In the genomic region with DNA sequence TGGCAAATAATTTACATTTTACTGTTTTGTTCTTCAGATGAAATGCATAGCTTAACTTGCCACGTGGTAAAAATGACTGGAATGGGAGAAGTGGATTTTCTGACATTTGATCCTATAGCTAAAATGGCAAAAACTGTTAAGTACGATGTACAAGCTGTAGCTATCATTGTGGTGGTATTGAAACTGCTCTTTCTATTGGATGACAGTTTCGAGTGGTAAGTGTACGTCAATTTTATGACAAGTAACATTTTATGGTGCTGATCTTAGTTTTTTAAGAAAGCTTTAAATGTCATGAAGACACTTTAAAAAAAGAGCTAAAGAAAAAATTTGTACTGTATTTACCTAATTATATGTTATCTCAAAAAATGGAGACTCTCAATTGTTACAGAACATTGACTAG, we compare ENCODE assay signal across 22 cellular contexts. TPM values are rescaled to one million over a fixed set of nuclear protein-coding genes. Genes with fewer than 3 reads are reported as not detected.
A peak's percentile ranks its signal among the peaks of the same experiment; 100 is the strongest.
DNase-seq lines count a peak whose midpoint lies in the region; ATAC-seq, FAIRE-seq and TF ChIP-seq lines count a peak whose summit lies in the region.
"Had no signal": no experiment of that assay in that cellular context is flagged by ENCODE, and none has a peak within 500 bp of the region (broad histone marks: within the 10 kb centered on the region; RNA-seq: fewer than 3 reads in every experiment).

No MANE protein-coding gene starts in this region.

- H3K27me3 ChIP-seq in K562 (ENCODE audit: control insufficient read depth in 2 of 2, insufficient read depth in 2 of 2, low read length in 2 of 2): no peaks in the 10 kb centered on the region
- H3K27me3 ChIP-seq: BLaER1 treated with 17β-estradiol and CSF1 and Interleukin-3, amounts not matched to agents 10 nM and 100 nM had no signal

- TF ChIP-seq CTCF in K562 (IDR thresholded peaks at IDR 0.05 in 2 of 3, conservative IDR thresholded peaks at IDR 0.05 in 1 of 3; ENCODE audit: insufficient read depth in 2 of 3, low read depth in 1 of 3, low read length in 3 of 3): no peak

- no peak for TF ChIP-seq POLR2A in GM12891 (IDR thresholded peaks at IDR 0.05; ENCODE audit: low read depth, low read length)
- no peak for TF ChIP-seq POLR2A in K562 (conservative IDR thresholded peaks at IDR 0.05)

- intact Hi-C loops in K562 (cut with micrococcal nuclease): no loop called here

- BruUV-seq in K562 (replicated peaks; lab: Mats Ljungman, UMichigan): no TSS peak

- H3K27ac ChIP-seq in K562 (ENCODE audit: extremely low read depth, low read depth, low read length): no peak overlapping the region
- H3K27ac ChIP-seq: 22Rv1; A549; BLaER1 treated with 17β-estradiol and CSF1 and Interleukin-3, amounts not matched to agents 10 nM and 100 nM; C4-2B had no signal

- H3K79me2 ChIP-seq in K562 (ENCODE audit: control insufficient read depth, insufficient read depth, low read length): no peaks in the 10 kb centered on the region

- peak overlapping the region; percentile 32 for H3K27ac Mint-ChIP-seq in stimulated activated effector memory CD8-positive, alpha-beta T cell treated with anti-CD3 and anti-CD28 coated beads, Interleukin-12 subunit alpha, Interleukin-12 subunit beta, amount 100 ng/mL, for 72 hours
- H3K27ac Mint-ChIP-seq: B cell; CD4-positive, alpha-beta T cell; CD8-positive, alpha-beta T cell had no signal

- no peak for TF ChIP-seq RAD21 in K562 (CRISPR knock-in tag; conservative IDR thresholded peaks at IDR 0.05 in 1 of 2, IDR thresholded peaks at IDR 0.05 in 1 of 2)

- no peaks in the 10 kb centered on the region for H3K9me3 ChIP-seq in K562 (replicated peaks; ENCODE audit: control insufficient read depth, insufficient read depth, low read depth, low read length)
- H3K9me3 ChIP-seq: A549; BLaER1 treated with 17β-estradiol and CSF1 and Interleukin-3, amounts not matched to agents 10 nM and 100 nM; Caco-2 had no signal

- no peak for TF ChIP-seq EP300 in K562 (IDR thresholded peaks at IDR 0.05; ENCODE audit: low read length)

- POLR2A ChIA-PET in K562 (lab: Yijun Ruan, JAX): interaction anchor here (2.5 kb wide), 1 partner anchor 10 kb away, joined by 7 read pairs; no protein-coding TSS in a partner anchor

- CTCF ChIA-PET in K562 (lab: Yijun Ruan, JAX; ENCODE audit: low intra/inter-chr PET ratio): no interaction called here

- in situ Hi-C loops in K562 (cut with MboI): no loop called here

- no peaks in the 10 kb centered on the region for H4K20me1 ChIP-seq in K562 (replicated peaks; ENCODE audit: control insufficient read depth, insufficient read depth, low read length)
- H4K20me1 ChIP-seq: BLaER1 treated with 17β-estradiol and CSF1 and Interleukin-3, amounts not matched to agents 10 nM and 100 nM had no signal

- ATAC-seq in K562: no peak
- ATAC-seq in stimulated activated effector memory CD8-positive, alpha-beta T cell treated with anti-CD3 and anti-CD28 coated beads, Interleukin-12 subunit alpha, Interleukin-12 subunit beta, amount 100 ng/mL, for 72 hours: no peak
- ATAC-seq in HG03045 (IDR thresholded peaks at IDR 0.05; ENCODE audit: unreplicated experiment): no peak
- ATAC-seq: A549; CD8-positive, alpha-beta T cell; GM12878 had no signal

- H3K4me3 Mint-ChIP-seq in stimulated activated effector memory CD8-positive, alpha-beta T cell treated with anti-CD3 and anti-CD28 coated beads, Interleukin-12 subunit alpha, Interleukin-12 subunit beta, amount 100 ng/mL, for 72 hours: no peak overlapping the region
- H3K4me3 Mint-ChIP-seq: B cell; CD4-positive, alpha-beta T cell; CD8-positive, alpha-beta T cell had no signal

- H3K4me3 ChIP-seq in K562: no peak overlapping the region
- H3K4me3 ChIP-seq: A549; BLaER1 treated with 17β-estradiol and CSF1 and Interleukin-3, amounts not matched to agents 10 nM and 100 nM; GM12878 had no signal

- peaks cover 0 to 8% of the 10 kb centered on the region in 2 experiments; a peak in 3 of 5 replicates for H3K4me1 ChIP-seq in K562 (replicated peaks in 1 of 2; ENCODE audit: control insufficient read depth in 2 of 2, insufficient read depth in 2 of 2, low read length in 2 of 2)
- H3K4me1 ChIP-seq: BLaER1 treated with 17β-estradiol and CSF1 and Interleukin-3, amounts not matched to agents 10 nM and 100 nM; Caco-2 had no signal

- H2AFZ ChIP-seq in K562 (ENCODE audit: low read depth, low read length): no peak overlapping the region

- no peak overlapping the region for H3K4me2 ChIP-seq in K562 (ENCODE audit: insufficient read depth, low read length)
- H3K4me2 ChIP-seq: A549; BLaER1 treated with 17β-estradiol and CSF1 and Interleukin-3, amounts not matched to agents 10 nM and 100 nM had no signal

- H3K4me1 Mint-ChIP-seq in stimulated activated effector memory CD8-positive, alpha-beta T cell treated with anti-CD3 and anti-CD28 coated beads, Interleukin-12 subunit alpha, Interleukin-12 subunit beta, amount 100 ng/mL, for 72 hours: peaks cover 11% of the 10 kb centered on the region
- H3K4me1 Mint-ChIP-seq: B cell had no signal

- H3K36me3 ChIP-seq in K562 (ENCODE audit: control insufficient read depth, insufficient read depth, low read length): peaks cover 34% of the 10 kb centered on the region; the same call in 2 of the 3 replicates

- peaks cover 69% of the 10 kb centered on the region for H3K36me3 Mint-ChIP-seq in stimulated activated effector memory CD8-positive, alpha-beta T cell treated with anti-CD3 and anti-CD28 coated beads, Interleukin-12 subunit alpha, Interleukin-12 subunit beta, amount 100 ng/mL, for 72 hours

- H3K9me1 ChIP-seq in K562 (ENCODE audit: control insufficient read depth, insufficient read depth, low read length): no peaks in the 10 kb centered on the region

- 23% methylated on average over 4 of the region's 4 CpGs for WGBS in K562 (ENCODE audit: insufficient coverage, low coverage, missing lambda C conversion rate)

- DNase-seq in GM12891 (ENCODE audit: insufficient read length, low spot score): no peak
- DNase-seq in K562 (ENCODE audit: extremely low read depth in 1 of 4, low spot score in 3 of 4): no peak
- DNase-seq in stimulated activated effector memory CD8-positive, alpha-beta T cell treated with anti-CD3 and anti-CD28 coated beads, Interleukin-12 subunit alpha, Interleukin-12 subunit beta, amount 100 ng/mL, for 72 hours (ENCODE audit: low spot score in 2 of 2): no peak
- no peak for DNase-seq in amniotic stem cell (lab: John Stamatoyannopoulos, UW)
- DNase-seq: AML-193; Caco-2; Calu3; CD4-positive, alpha-beta T cell; CD8-positive, alpha-beta T cell; DMS79; DND-41; EL; GDM1 had no signal

- no peak overlapping the region for H3K9ac ChIP-seq in K562 (ENCODE audit: insufficient read depth in 1 of 2, low read depth in 2 of 2, low read length in 2 of 2)
- H3K9ac ChIP-seq: BLaER1 treated with 17β-estradiol and CSF1 and Interleukin-3, amounts not matched to agents 10 nM and 100 nM had no signal

- FAIRE-seq in GM12891 (lab: Jason Lieb, UNC) (peak; percentile 20), K562 (lab: Jason Lieb, UNC) (no peak)
- FAIRE-seq: D721Med, GM12878, GM19239 had no signal

- H3K9me3 Mint-ChIP-seq in stimulated activated effector memory CD8-positive, alpha-beta T cell treated with anti-CD3 and anti-CD28 coated beads, Interleukin-12 subunit alpha, Interleukin-12 subunit beta, amount 100 ng/mL, for 72 hours: no peaks in the 10 kb centered on the region
- H3K9me3 Mint-ChIP-seq: CD4-positive, alpha-beta T cell; CD8-positive, alpha-beta T cell had no signal

TF ChIP-seq in GM12891, 5 proteins besides CTCF, POLR2A, EP300 and RAD21:
- TF ChIP-seq SPI1 (IDR thresholded peaks at IDR 0.05; ENCODE audit: low read depth, low read length): no peak
- TF ChIP-seq POU2F2 (IDR thresholded peaks at IDR 0.05; ENCODE audit: low read depth, low read length): no peak
- TF ChIP-seq TAF1 (IDR thresholded peaks at IDR 0.05; ENCODE audit: low read depth, low read length): no peak
- TF ChIP-seq PAX5 (IDR thresholded peaks at IDR 0.05; ENCODE audit: insufficient read depth, low read length, severe bottlenecking): no peak
- TF ChIP-seq POLR2AphosphoS5 (IDR thresholded peaks at IDR 0.05; ENCODE audit: low read depth, low read length): no peak

TF ChIP-seq in K562, 482 proteins besides CTCF, POLR2A, EP300 and RAD21:
- no peak for TF ChIP-seq ZNF586 (CRISPR knock-in tag; conservative IDR thresholded peaks at IDR 0.05)
- peak; percentile 71 for TF ChIP-seq RBM25 (IDR thresholded peaks at IDR 0.05; ENCODE audit: low read depth, low read length, severe bottlenecking)
- TF ChIP-seq, protein P1, sequence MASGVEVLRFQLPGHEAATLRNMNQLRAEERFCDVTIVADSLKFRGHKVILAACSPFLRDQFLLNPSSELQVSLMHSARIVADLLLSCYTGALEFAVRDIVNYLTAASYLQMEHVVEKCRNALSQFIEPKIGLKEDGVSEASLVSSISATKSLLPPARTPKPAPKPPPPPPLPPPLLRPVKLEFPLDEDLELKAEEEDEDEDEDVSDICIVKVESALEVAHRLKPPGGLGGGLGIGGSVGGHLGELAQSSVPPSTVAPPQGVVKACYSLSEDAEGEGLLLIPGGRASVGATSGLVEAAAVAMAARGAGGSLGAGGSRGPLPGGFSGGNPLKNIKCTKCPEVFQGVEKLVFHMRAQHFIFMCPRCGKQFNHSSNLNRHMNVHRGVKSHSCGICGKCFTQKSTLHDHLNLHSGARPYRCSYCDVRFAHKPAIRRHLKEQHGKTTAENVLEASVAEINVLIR (CRISPR knock-in tag; IDR thresholded peaks at IDR 0.05): no peak
- no peak for TF ChIP-seq ZFP1 (CRISPR knock-in tag; IDR thresholded peaks at IDR 0.05)
- peak; percentile 89 for TF ChIP-seq MIER1 (IDR thresholded peaks at IDR 0.05; ENCODE audit: low read depth)

RNA-seq across cellular contexts. Expression of a gene that starts 40.8 kb away (rescaled TPM):
- 0.13 TPM for polyA plus RNA-seq in GM12891 (2012; ENCODE audit: low read depth, missing spikeins)
- 15.0 and 18.7 TPM in 2 replicates for total RNA-seq in K562 (2011; cell fraction: chromatin; rRNA removed; ENCODE audit: low replicate concordance)
- total RNA-seq in K562 (2011; cell fraction: nucleolus; rRNA removed): 7.2 and 9.7 TPM in 2 replicates
- total RNA-seq in K562 (2011; cell fraction: nucleoplasm; rRNA removed): 10.6 and 15.3 TPM in 2 replicates
- total RNA-seq in K562 (2014; rRNA removed) (4.2 and 4.5 TPM in 2 replicates), K562 (2014; rRNA removed; fragmentation: Illumina TruSeq; extraction: Trizol) (5.1 and 5.4 TPM in 2 replicates), K562 (2015; rRNA removed; fragmentation: Illumina TruSeq; extraction: Trizol) (3.2 and 3.4 TPM in 2 replicates), K562 (2021) (4.6 and 5.5 TPM in 2 replicates)
- polyA plus RNA-seq in K562 (2011; rRNA removed) (6.1 and 6.5 TPM in 2 replicates), K562 (2014; fragmentation: Illumina TruSeq; extraction: Trizol) (4.4 and 5.0 TPM in 2 replicates), K562 (2014; fragmentation: Nextera tagmentation; extraction: Ambion mirVana) (1 to 10 TPM; 1.7 to 1.9 TPM), K562 (2014; rRNA removed) (4.7 and 5.8 TPM in 2 replicates)
- polyA plus RNA-seq in K562 (2011; cell fraction: cytosol; rRNA removed): 1.2 and 3.5 TPM in 2 replicates
- 18.4 and 19.2 TPM in 2 replicates for polyA plus RNA-seq in K562 (2011; cell fraction: nucleus; rRNA removed)
- 2.1 and 7.1 TPM in 2 replicates for polyA plus RNA-seq in K562 (2012)
- polyA minus RNA-seq in K562 (2011; rRNA and poly(A)+ RNA removed): 9.8 and 10.6 TPM in 2 replicates
- polyA minus RNA-seq in K562 (2011; cell fraction: cytosol; rRNA and poly(A)+ RNA removed): 2.2 and 2.6 TPM in 2 replicates
- 9.3 and 13.6 TPM in 2 replicates for polyA minus RNA-seq in K562 (2011; cell fraction: nucleus; rRNA and poly(A)+ RNA removed)
